ENCODE assay signal across 24 cellular contexts in the genomic region with DNA sequence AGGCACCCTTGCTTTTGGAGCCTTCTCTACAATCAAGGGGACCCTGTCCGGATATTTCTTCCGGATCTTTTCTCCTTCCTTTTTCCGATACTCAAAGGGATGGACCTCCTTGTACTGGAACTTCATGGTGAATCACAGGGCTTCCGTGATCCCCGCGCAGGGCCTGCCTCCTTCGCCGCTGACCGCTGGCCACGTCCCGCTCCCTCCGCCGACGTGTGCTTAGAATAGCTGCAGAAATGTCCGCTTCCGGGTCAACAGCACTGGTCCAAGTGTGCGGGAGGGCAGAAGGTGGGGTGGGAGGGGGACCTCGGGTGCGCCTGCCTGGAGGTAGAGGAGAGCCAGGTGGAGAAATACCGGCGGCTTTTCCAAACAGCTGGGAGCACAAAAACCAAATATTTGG.
"Had no signal": no experiment of that assay in that cellular context is flagged by ENCODE, and none has a peak within 500 bp of the region (broad histone marks: within the 10 kb centered on the region; RNA-seq: fewer than 3 reads in every experiment).

No MANE protein-coding gene starts in this region.

- H3K36me3 ChIP-seq: left ventricle myocardium inferior, ovary, right atrium auricular region, stomach, thoracic aorta, tibial artery, upper lobe of right lung had no signal

- H3K27ac ChIP-seq: hepatocyte, left ventricle myocardium inferior, ovary, right atrium auricular region, stomach, thoracic aorta, tibial artery, upper lobe of right lung had no signal

- ATAC-seq: mucosa of descending colon; naive thymus-derived CD4-positive, alpha-beta T cell; natural killer cell treated with Interleukin-12 subunit alpha and Interleukin-12 subunit beta and Interleukin-15 and Interleukin-18, amount 100 ng/mL, for 72 hours; sciatic nerve; stimulated activated naive B cell treated with anti-CD40 and anti-IgM and Interleukin-4, amounts not matched to agents 10 μg/mL and 1 μg/mL and 100 μg/mL, for 72 hours; stimulated activated naive CD8-positive, alpha-beta T cell treated with anti-CD3 and anti-CD28 coated beads, Interleukin-15, Interleukin-2, amounts not matched to agents 100 U/mL and 50 U/mL, for 24 hours; upper lobe of right lung had no signal

- H3K4me2 ChIP-seq: hepatocyte had no signal

- H3K27me3 ChIP-seq: hepatocyte, ovary, right atrium auricular region, stomach, tibial artery, upper lobe of right lung had no signal

- FAIRE-seq: urothelium cell line had no signal

- DNase-seq: islet precursor cell; left ventricle myocardium inferior; midbrain; mucosa of descending colon; naive thymus-derived CD4-positive, alpha-beta T cell; ovary; stimulated activated CD4-positive, alpha-beta T cell treated with anti-CD3 and anti-CD28 coated beads, Interleukin-12 subunit alpha, Interleukin-12 subunit beta, amount 100 ng/mL, for 4 hours; stimulated activated CD4-positive, alpha-beta T cell treated with anti-CD3 and anti-CD28 coated beads, Interleukin-15, amount 100 ng/mL, for 24 hours; stimulated activated CD4-positive, alpha-beta T cell treated with anti-CD3 and anti-CD28 coated beads, Interleukin-2, amount 100 ng/mL, for 24 hours; stimulated activated CD4-positive, alpha-beta T cell treated with anti-CD3 and anti-CD28 coated beads, Interleukin-4, amount 100 ng/mL, for 1 hour; stimulated activated naive B cell treated with anti-CD40 and anti-IgM and Interleukin-4, amounts not matched to agents 10 μg/mL and 1 μg/mL and 100 μg/mL, for 72 hours; stimulated activated naive CD8-positive, alpha-beta T cell treated with anti-CD3 and anti-CD28 coated beads, Interleukin-15, Interleukin-2, amounts not matched to agents 100 U/mL and 50 U/mL, for 24 hours; stomach; tibial artery; trophoblast cell; upper lobe of right lung had no signal

- H3K9me3 ChIP-seq: left ventricle myocardium inferior, mucosa of descending colon, ovary, right atrium auricular region, stomach, thoracic aorta, tibial artery, upper lobe of right lung had no signal

- H2AFZ ChIP-seq: hepatocyte had no signal

- H3K4me3 ChIP-seq: hepatocyte, left ventricle myocardium inferior, lung, mucosa of descending colon, ovary, right atrium auricular region, skin epidermis, stomach, thoracic aorta, tibial artery, upper lobe of right lung had no signal
